ENCODE assay signal across 22 cellular contexts in the genomic region with DNA sequence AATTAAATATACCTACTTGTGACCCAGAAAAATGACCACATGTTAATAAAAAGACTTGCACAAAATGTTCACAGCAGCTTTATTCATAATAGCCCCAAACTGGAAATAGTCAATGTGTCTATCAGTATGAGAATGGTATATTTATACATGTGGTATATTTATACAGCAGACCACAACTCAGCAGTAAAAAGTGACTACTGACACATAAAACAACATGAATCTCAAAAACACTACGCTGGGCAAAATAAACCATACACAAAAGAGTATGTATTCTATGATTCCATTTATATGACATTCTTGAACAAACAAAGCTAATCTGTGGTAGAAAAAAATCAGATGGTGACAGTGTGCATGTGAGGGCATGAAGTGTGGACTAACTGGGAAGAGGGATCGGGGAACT.
"Had no signal": no experiment of that assay in that cellular context is flagged by ENCODE, and none has a peak within 500 bp of the region (broad histone marks: within the 10 kb centered on the region; RNA-seq: fewer than 3 reads in every experiment).

No MANE protein-coding gene starts in this region.

- DNase-seq: dorsolateral prefrontal cortex; effector CD4-positive, alpha-beta T cell; left ventricle myocardium superior; lower lobe of right lung; natural killer cell; occipital lobe; right lobe of liver; small intestine; stimulated activated CD4-positive, alpha-beta T cell treated with anti-CD3 and anti-CD28 coated beads, Interleukin-12 subunit alpha, Interleukin-12 subunit beta, amount 100 ng/mL, for 4 hours; stimulated activated CD4-positive, alpha-beta T cell treated with anti-CD3 and anti-CD28 coated beads, Interleukin-1b, Interleukin-23, amount 100 ng/mL, for 48 hours; stimulated activated CD4-positive, alpha-beta T cell treated with anti-CD3 and anti-CD28 coated beads, Interleukin-4, amount 100 ng/mL, for 1 hour; stimulated activated CD8-positive, alpha-beta memory T cell treated with anti-CD3 and anti-CD28 coated beads, Interleukin-4, amount 100 ng/mL, for 48 hours; stimulated activated naive CD4-positive, alpha-beta T cell; stimulated activated naive CD8-positive, alpha-beta T cell treated with anti-CD3 and anti-CD28 coated beads, Interleukin-15, amount 100 ng/mL, for 72 hours; transverse colon; upper lobe of right lung had no signal

- H3K27ac ChIP-seq: dorsolateral prefrontal cortex, lower lobe of right lung, parathyroid adenoma, right lobe of liver, suprapubic skin, transverse colon, upper lobe of right lung, vagina had no signal

- H3K4me1 ChIP-seq: parathyroid adenoma, right lobe of liver, suprapubic skin, transverse colon, upper lobe of right lung, vagina had no signal

- H3K27me3 Mint-ChIP-seq: progenitor cell of endocrine pancreas; stimulated activated naive CD8-positive, alpha-beta T cell treated with anti-CD3 and anti-CD28 coated beads, Interleukin-15, amount 100 ng/mL, for 72 hours had no signal

- H3K4me3 ChIP-seq: dorsolateral prefrontal cortex, lower lobe of right lung, right lobe of liver, suprapubic skin, transverse colon, upper lobe of right lung, vagina had no signal

- H3K9ac ChIP-seq: parathyroid adenoma had no signal

- H3K36me3 ChIP-seq: lower lobe of right lung, right lobe of liver, suprapubic skin, transverse colon, upper lobe of right lung, vagina had no signal

- H3K4me3 Mint-ChIP-seq: natural killer cell; stimulated activated naive CD8-positive, alpha-beta T cell treated with anti-CD3 and anti-CD28 coated beads, Interleukin-15, amount 100 ng/mL, for 72 hours had no signal

- H3K27me3 ChIP-seq: dorsolateral prefrontal cortex, right lobe of liver, suprapubic skin, transverse colon, upper lobe of right lung, vagina had no signal

- FAIRE-seq: frontal cortex, keratinocyte, small intestine had no signal

- H3K9me3 ChIP-seq: lower lobe of right lung, right lobe of liver, suprapubic skin, transverse colon, upper lobe of right lung, vagina had no signal

- H3K9me3 Mint-ChIP-seq: natural killer cell; stimulated activated naive CD8-positive, alpha-beta T cell treated with anti-CD3 and anti-CD28 coated beads, Interleukin-15, amount 100 ng/mL, for 72 hours had no signal

- ATAC-seq: left ventricle myocardium superior; lower lobe of right lung; natural killer cell; right lobe of liver; stimulated activated naive CD8-positive, alpha-beta T cell treated with anti-CD3 and anti-CD28 coated beads, Interleukin-15, amount 100 ng/mL, for 72 hours; upper lobe of right lung had no signal

- H2AFZ ChIP-seq: parathyroid adenoma had no signal

- H3K27ac Mint-ChIP-seq: progenitor cell of endocrine pancreas had no signal

- H3K79me2 ChIP-seq: parathyroid adenoma had no signal
